ENCODE assay signal across 14 cellular contexts in the genomic region with DNA sequence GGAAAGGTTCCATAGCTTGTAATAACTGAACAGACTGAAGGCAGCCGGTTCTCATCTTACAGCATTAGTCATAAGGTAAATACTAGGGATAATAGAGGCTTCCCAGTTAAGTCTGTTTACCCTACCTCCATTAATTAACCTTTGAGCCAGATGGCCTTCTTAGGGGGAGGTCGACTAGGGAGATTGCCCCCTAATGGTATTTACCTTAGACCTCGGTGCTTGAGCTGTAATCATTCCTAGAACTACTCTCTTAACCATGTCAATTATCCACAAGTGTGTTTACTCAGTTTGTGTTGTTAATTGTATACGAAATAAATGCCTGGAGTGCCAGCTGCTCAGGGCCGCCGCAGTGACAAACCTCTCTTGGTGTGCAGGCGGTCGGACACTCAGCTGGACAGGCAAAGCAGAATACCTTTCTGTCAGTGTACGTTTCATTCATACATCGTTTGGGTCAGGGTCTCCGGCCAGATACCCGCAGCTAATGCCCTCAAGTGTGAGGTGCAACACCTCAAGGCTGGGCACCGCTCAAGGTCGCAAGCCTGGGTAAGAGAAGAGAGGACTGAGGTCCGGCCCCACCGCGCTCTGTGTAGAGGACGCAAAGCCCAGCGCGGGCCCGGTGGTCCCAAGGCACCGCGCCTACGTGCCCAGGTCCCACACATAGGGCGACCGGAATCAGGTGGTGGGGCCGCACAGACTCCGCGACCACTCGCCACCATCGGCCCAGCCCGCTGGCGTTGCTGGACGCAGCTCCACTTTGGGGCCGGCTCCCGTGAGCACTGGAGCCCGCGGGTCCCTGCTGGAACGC.
DNase-seq lines count a peak whose midpoint lies in the region; FAIRE-seq and TF ChIP-seq lines count a peak whose summit lies in the region.
"Had no signal": no experiment of that assay in that cellular context is flagged by ENCODE, and none has a peak within 500 bp of the region (broad histone marks: within the 10 kb centered on the region; RNA-seq: fewer than 3 reads in every experiment).

No MANE protein-coding gene starts in this region.

- no TSS peak for BruUV-seq in OCI-LY7 (replicated peaks; lab: Mats Ljungman, UMichigan)

- H3K9me3 ChIP-seq in GM23248 (ENCODE audit: low read depth) (no peaks in the 10 kb centered on the region), duodenal mucosa (ENCODE audit: control insufficient read depth in 1 of 2, low read length in 2 of 2) (no peaks in the 10 kb centered on the region), small intestine (ENCODE audit: control insufficient read depth, low read depth) (no peaks in the 10 kb centered on the region), OCI-LY7 (ENCODE audit: low read length) (no peaks in the 10 kb centered on the region)

- no peaks in the 10 kb centered on the region for H3K27me3 ChIP-seq in GM23248 (replicated peaks; ENCODE audit: insufficient read depth)
- H3K27me3 ChIP-seq in duodenal mucosa (ENCODE audit: control insufficient read depth in 1 of 2, insufficient read depth in 2 of 2, low read length in 2 of 2): no peaks in the 10 kb centered on the region
- H3K27me3 ChIP-seq in small intestine (ENCODE audit: control insufficient read depth in 2 of 2, insufficient read depth in 2 of 2, low read length in 2 of 2): no peaks in the 10 kb centered on the region
- H3K27me3 ChIP-seq: brain microvascular endothelial cell, neural progenitor cell had no signal

- POLR2A ChIA-PET in OCI-LY7 (lab: Charles Lee): no interaction called here

- H4K20me1 ChIP-seq in GM23248 (ENCODE audit: insufficient read depth) (no peaks in the 10 kb centered on the region), OCI-LY7 (ENCODE audit: insufficient read depth, low read length) (no peaks in the 10 kb centered on the region)

- H3K79me2 ChIP-seq in GM23248 (ENCODE audit: insufficient read depth) (no peaks in the 10 kb centered on the region), OCI-LY7 (ENCODE audit: insufficient read depth, low read depth, low read length) (no peaks in the 10 kb centered on the region)

- in situ Hi-C loops in GM23248 (cut with MboI): no loop called here

- WGBS in GM23248 (ENCODE audit: low coverage in 1 of 2, low lambda C conversion rate in 2 of 2, missing lambda C conversion rate in 2 of 2), 2 experiments: 18 to 23% methylated on average over 13 to 15 of the region's 39 CpGs
- 7 to 41% methylated on average over 24 to 39 of the region's 39 CpGs; no CpG with 5 or more reads in 1 of the 3 donors for WGBS in small intestine, 3 donors

- no peak for FAIRE-seq in small intestine (lab: Jason Lieb, UNC)

- H3K9me2 ChIP-seq in GM23248 (ENCODE audit: insufficient read depth): no peaks in the 10 kb centered on the region
- no peaks in the 10 kb centered on the region for H3K9me2 ChIP-seq in OCI-LY7 (ENCODE audit: insufficient read depth, low read length)

- H3K9ac ChIP-seq in GM23248 (peak overlapping the region; percentile 68), duodenal mucosa (ENCODE audit: low read depth in 1 of 2, low read length in 2 of 2) (peak overlapping the region in 1 of 2 donors; percentile 63)
- H3K9ac ChIP-seq: neural progenitor cell had no signal

- H3K4me1 Mint-ChIP-seq in activated CD4-positive, alpha-beta T cell treated with anti-CD3 and anti-CD28 coated beads, Interleukin-2, amount 10 ng/mL, durations not matched to agents 24 days and 14 days: no peaks in the 10 kb centered on the region
- H3K4me1 Mint-ChIP-seq: neural progenitor cell had no signal

- no peak for DNase-seq in activated CD4-positive, alpha-beta T cell treated with anti-CD3 and anti-CD28 coated beads, Interleukin-2, amount 10 ng/mL, durations not matched to agents 24 days and 14 days
- DNase-seq in activated CD4-positive, alpha-beta T cell treated with anti-CD3 and anti-CD28 coated beads, Interleukin-2, amount 50 U/mL, for 4 hours: no peak
- DNase-seq in GM23248 (peak; percentile 19), small intestine (peak; percentile 64), OCI-LY7 (ENCODE audit: low spot score) (no peak), NCI-H1694 treated with DMSO at 0.1 percent for 48 hours (lab: John Stamatoyannopoulos, UW) (no peak), epidermal melanocyte (ENCODE audit: insufficient read length, low spot score) (no peak)
- DNase-seq: brain microvascular endothelial cell, DND-41, Kasumi-1 had no signal

- no peak overlapping the region for H3K27ac ChIP-seq in GM23248
- H3K27ac ChIP-seq in duodenal mucosa (ENCODE audit: low read depth, low read length): peak overlapping the region; percentile 56
- peak overlapping the region in 1 of 2 donors; percentile 90 for H3K27ac ChIP-seq in small intestine (ENCODE audit: low read depth in 1 of 2, low read length in 1 of 2)
- no peak overlapping the region for H3K27ac ChIP-seq in OCI-LY7 (ENCODE audit: low read depth, low read length, poor library complexity, severe bottlenecking)
- H3K27ac ChIP-seq: brain microvascular endothelial cell, neural progenitor cell had no signal

- H2AFZ ChIP-seq in GM23248 (peak overlapping the region; percentile 82), OCI-LY7 (ENCODE audit: low read length) (no peak overlapping the region)
- H2AFZ ChIP-seq: neural progenitor cell had no signal

- no peaks in the 10 kb centered on the region for H3K36me3 Mint-ChIP-seq in activated CD4-positive, alpha-beta T cell treated with anti-CD3 and anti-CD28 coated beads, Interleukin-2, amount 10 ng/mL, durations not matched to agents 24 days and 14 days (ENCODE audit: low read depth)
- H3K36me3 Mint-ChIP-seq: neural progenitor cell, type B pancreatic cell had no signal

- H3K4me3 Mint-ChIP-seq in activated CD4-positive, alpha-beta T cell treated with anti-CD3 and anti-CD28 coated beads, Interleukin-2, amount 10 ng/mL, durations not matched to agents 24 days and 14 days: peak overlapping the region; percentile 49
- H3K4me3 Mint-ChIP-seq: neural progenitor cell, type B pancreatic cell had no signal

- H3K4me1 ChIP-seq in GM23248 (ENCODE audit: insufficient read depth) (no peaks in the 10 kb centered on the region), duodenal mucosa (ENCODE audit: control insufficient read depth in 1 of 2, insufficient read depth in 2 of 2, low read length in 2 of 2) (peaks cover 5 to 6% of the 10 kb centered on the region in 2 donors), small intestine (ENCODE audit: control insufficient read depth in 2 of 2, insufficient read depth in 1 of 2, low read depth in 1 of 2, low read length in 1 of 2) (no peaks in the 10 kb centered on the region), OCI-LY7 (ENCODE audit: insufficient read depth, low read length, poor library complexity, severe bottlenecking) (no peaks in the 10 kb centered on the region)
- H3K4me1 ChIP-seq: neural progenitor cell had no signal

- peak overlapping the region; percentile 69 for H3K4me3 ChIP-seq in GM23248
- peak overlapping the region; percentile 45 to 62 for H3K4me3 ChIP-seq in duodenal mucosa (ENCODE audit: low read depth in 1 of 2, low read length in 2 of 2)
- H3K4me3 ChIP-seq in small intestine (ENCODE audit: low read depth in 1 of 2, low read length in 2 of 2): no peak overlapping the region
- no peak overlapping the region for H3K4me3 ChIP-seq in OCI-LY7 (ENCODE audit: low read depth, low read length, poor library complexity, severe bottlenecking)
- H3K4me3 ChIP-seq: neural progenitor cell had no signal

- peaks cover 3% of the 10 kb centered on the region; the same call in 1 of the 2 replicates for H3F3A ChIP-seq in GM23248 (ENCODE audit: insufficient read depth)

- no peak for TF ChIP-seq CTCF in OCI-LY7 (conservative IDR thresholded peaks at IDR 0.05; ENCODE audit: low read length)

- H3K27ac Mint-ChIP-seq in activated CD4-positive, alpha-beta T cell treated with anti-CD3 and anti-CD28 coated beads, Interleukin-2, amount 10 ng/mL, durations not matched to agents 24 days and 14 days: no peak overlapping the region
- H3K27ac Mint-ChIP-seq: neural progenitor cell, type B pancreatic cell had no signal

- no peaks in the 10 kb centered on the region for H3K9me3 Mint-ChIP-seq in activated CD4-positive, alpha-beta T cell treated with anti-CD3 and anti-CD28 coated beads, Interleukin-2, amount 10 ng/mL, durations not matched to agents 24 days and 14 days
- H3K9me3 Mint-ChIP-seq: activated T-helper 1 cell treated with anti-CD3 and anti-CD28 coated beads, Interleukin-12 subunit alpha, Interleukin-12 subunit beta, Interleukin-2, Interleukin-4 antibody, amounts not matched to agents 30 ng/mL and 10 ng/mL and 1 ng/mL, durations not matched to agents 14 hours and 24 hours and 36 hours; neural progenitor cell; type B pancreatic cell had no signal

- CTCF ChIA-PET in OCI-LY7 (lab: Charles Lee; ENCODE audit: unreplicated experiment): no interaction called here

- intact Hi-C loops in activated CD4-positive, alpha-beta T cell treated with anti-CD3 and anti-CD28 coated beads, Interleukin-2, amount 10 ng/mL, durations not matched to agents 24 days and 14 days (cut with micrococcal nuclease): no loop called here
- intact Hi-C loops in OCI-LY7 (cut with micrococcal nuclease; ENCODE audit: unreplicated experiment): no loop called here

- no peaks in the 10 kb centered on the region for H3K36me3 ChIP-seq in GM23248 (ENCODE audit: low read depth)
- H3K36me3 ChIP-seq in duodenal mucosa (ENCODE audit: control insufficient read depth in 1 of 2, insufficient read depth in 2 of 2, low read length in 2 of 2): no peaks in the 10 kb centered on the region
- no peaks in the 10 kb centered on the region for H3K36me3 ChIP-seq in small intestine (ENCODE audit: control insufficient read depth in 2 of 2, insufficient read depth in 2 of 2, low read length in 2 of 2)
- H3K36me3 ChIP-seq in OCI-LY7 (ENCODE audit: insufficient read depth, low read length): no peaks in the 10 kb centered on the region
- H3K36me3 ChIP-seq: brain microvascular endothelial cell, neural progenitor cell had no signal

- peak overlapping the region; percentile 28 for H3K4me2 ChIP-seq in GM23248 (ENCODE audit: unreplicated experiment)
- no peak overlapping the region for H3K4me2 ChIP-seq in OCI-LY7 (ENCODE audit: low read length)
- H3K4me2 ChIP-seq: neural progenitor cell had no signal

- H3K27me3 Mint-ChIP-seq in activated CD4-positive, alpha-beta T cell treated with anti-CD3 and anti-CD28 coated beads, Interleukin-2, amount 10 ng/mL, durations not matched to agents 24 days and 14 days: no peaks in the 10 kb centered on the region
- H3K27me3 Mint-ChIP-seq: type B pancreatic cell had no signal

Comparison
In these comparisons a context has a peak if more than half of its experiments do, and no peak if none do; other contexts are left out.
1. DNase-seq: peak in GM23248 (single experiment) and small intestine (single experiment); none in activated CD4-positive, alpha-beta T cell treated with anti-CD3 and anti-CD28 coated beads, Interleukin-2, amount 10 ng/mL, durations not matched to agents 24 days and 14 days (single experiment), activated CD4-positive, alpha-beta T cell treated with anti-CD3 and anti-CD28 coated beads, Interleukin-2, amount 50 U/mL, for 4 hours (0 of 2), OCI-LY7 (single experiment), NCI-H1694 treated with DMSO at 0.1 percent for 48 hours (single experiment) and epidermal melanocyte (single experiment).
2. H3K4me3 ChIP-seq: peak in GM23248 (single experiment) and duodenal mucosa (2 of 2); none in small intestine (0 of 2) and OCI-LY7 (single experiment).